In the genomic region with DNA sequence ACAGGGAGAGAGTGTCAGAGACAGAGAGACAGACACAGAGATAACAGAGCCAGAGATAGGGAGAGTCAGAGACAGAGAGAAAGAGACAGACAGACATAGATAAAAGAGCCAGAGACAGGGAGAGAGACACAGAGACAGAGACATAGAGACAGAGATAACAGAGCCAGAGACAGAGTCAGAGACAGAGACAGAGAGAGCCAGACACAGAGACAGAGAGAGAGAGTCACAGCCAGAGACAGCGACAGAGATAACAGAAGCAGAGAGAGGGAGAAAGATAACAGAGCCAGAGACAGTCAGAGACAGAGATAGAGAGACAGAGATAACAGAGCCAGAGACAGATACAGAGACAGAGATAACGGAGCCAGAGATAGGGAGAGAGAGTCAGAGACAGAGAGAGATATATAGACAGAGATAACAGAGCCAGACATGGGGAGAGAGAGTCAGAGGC, we compare ENCODE assay signal across 8 cellular contexts. TPM values are rescaled to one million over a fixed set of nuclear protein-coding genes. Genes with fewer than 3 reads are reported as not detected.
A peak's percentile ranks its signal among the peaks of the same experiment; 100 is the strongest.
DNase-seq lines count a peak whose midpoint lies in the region; ATAC-seq and TF ChIP-seq lines count a peak whose summit lies in the region.

No MANE protein-coding gene starts in this region.

- peak overlapping the region; percentile 77 for H3K4me3 Mint-ChIP-seq in activated CD4-positive, alpha-beta T cell treated with anti-CD3 and anti-CD28 coated beads for 36 hours
- H3K4me3 Mint-ChIP-seq in T-helper 17 cell: peak overlapping the region; percentile 96

- 62% methylated on average over 2 of the region's 2 CpGs for WGBS in smooth muscle cell (ENCODE audit: low lambda C conversion rate)

- H3K27ac Mint-ChIP-seq in activated CD4-positive, alpha-beta T cell treated with anti-CD3 and anti-CD28 coated beads for 36 hours: peak overlapping the region; percentile 80
- H3K27ac Mint-ChIP-seq in T-helper 17 cell: peak overlapping the region; percentile 84

- ATAC-seq in activated CD4-positive, alpha-beta T cell treated with anti-CD3 and anti-CD28 coated beads for 36 hours: no peak
- ATAC-seq in T-helper 17 cell (no peak), HG03571 (IDR thresholded peaks at IDR 0.05; ENCODE audit: unreplicated experiment) (no peak)

- H3K4me3 ChIP-seq in fibroblast of mammary gland (ENCODE audit: control insufficient read depth, low read depth, low read length): peak overlapping the region; percentile 67
- H3K4me3 ChIP-seq in smooth muscle cell: peak overlapping the region; percentile 65

- H3K4me1 ChIP-seq in smooth muscle cell (ENCODE audit: low read depth): no peaks in the 10 kb centered on the region

- peaks cover 36% of the 10 kb centered on the region for H3K27me3 Mint-ChIP-seq in activated CD4-positive, alpha-beta T cell treated with anti-CD3 and anti-CD28 coated beads for 36 hours
- peaks cover 33% of the 10 kb centered on the region for H3K27me3 Mint-ChIP-seq in T-helper 17 cell

- H3K27ac ChIP-seq in smooth muscle cell (ENCODE audit: low read depth): peak overlapping the region; percentile 55

- H3K27me3 ChIP-seq in smooth muscle cell (ENCODE audit: low read depth): peaks cover 28% of the 10 kb centered on the region

- DNase-seq in activated CD4-positive, alpha-beta T cell treated with anti-CD3 and anti-CD28 coated beads for 36 hours: no peak
- DNase-seq in activated CD4-positive, alpha-beta T cell treated with anti-CD3 and anti-CD28 coated beads for 1 hour: no peak
- no peak for DNase-seq in T-helper 17 cell
- no peak for DNase-seq in fibroblast of mammary gland (ENCODE audit: low read depth)
- DNase-seq in smooth muscle cell (lab: John Stamatoyannopoulos, UW; ENCODE audit: unreplicated experiment): no peak
- no peak for DNase-seq in activated effector memory CD4-positive, alpha-beta T cell treated with anti-CD3 and anti-CD28 coated beads, Interleukin-2, amount 50 U/mL, for 16 hours
- no peak for DNase-seq in epidermal melanocyte (ENCODE audit: insufficient read length, low spot score)

- no peaks in the 10 kb centered on the region for H3K36me3 Mint-ChIP-seq in activated CD4-positive, alpha-beta T cell treated with anti-CD3 and anti-CD28 coated beads for 36 hours (ENCODE audit: low read depth)
- peaks cover 10% of the 10 kb centered on the region for H3K36me3 Mint-ChIP-seq in T-helper 17 cell (ENCODE audit: low read depth)

- no peaks in the 10 kb centered on the region for H4K20me1 ChIP-seq in smooth muscle cell (ENCODE audit: low read depth)

- POLR2A ChIA-PET in activated CD4-positive, alpha-beta T cell treated with anti-CD3 and anti-CD28 coated beads for 36 hours (lab: Charles Lee): no interaction called here

- CTCF ChIA-PET in activated CD4-positive, alpha-beta T cell treated with anti-CD3 and anti-CD28 coated beads for 36 hours (lab: Charles Lee): no interaction called here

- TF ChIP-seq CTCF in fibroblast of mammary gland (conservative IDR thresholded peaks at IDR 0.05; ENCODE audit: control insufficient read depth, insufficient read depth, low read depth, low read length) (no peak), smooth muscle cell (IDR thresholded peaks at IDR 0.05; ENCODE audit: borderline replicate concordance, insufficient read depth, poor library complexity, severe bottlenecking) (no peak)

- peak overlapping the region; percentile 72 for H3K9ac ChIP-seq in smooth muscle cell (ENCODE audit: low read depth)

- H3K4me1 Mint-ChIP-seq in activated CD4-positive, alpha-beta T cell treated with anti-CD3 and anti-CD28 coated beads for 36 hours: peaks cover 30% of the 10 kb centered on the region
- H3K4me1 Mint-ChIP-seq in T-helper 17 cell: peaks cover 37% of the 10 kb centered on the region

- peak overlapping the region; percentile 94 for H2AFZ ChIP-seq in smooth muscle cell (ENCODE audit: low read depth)

- H3K9me3 Mint-ChIP-seq in activated CD4-positive, alpha-beta T cell treated with anti-CD3 and anti-CD28 coated beads for 36 hours (ENCODE audit: low read depth): no peaks in the 10 kb centered on the region

- no peaks in the 10 kb centered on the region for H3K79me2 ChIP-seq in smooth muscle cell (ENCODE audit: low read depth)

- intact Hi-C loops in activated CD4-positive, alpha-beta T cell treated with anti-CD3 and anti-CD28 coated beads for 36 hours (cut with DNase I, micrococcal nuclease): loop anchor here in 1 of 2 experiments (1.0 to 5.0 kb wide), 3 partner anchors 14 to 332 kb away; a partner anchor contains a TSS

- H3K4me2 ChIP-seq in smooth muscle cell: peak overlapping the region; percentile 89

- H3K36me3 ChIP-seq in smooth muscle cell (ENCODE audit: low read depth): no peaks in the 10 kb centered on the region

- H3F3A ChIP-seq in smooth muscle cell (ENCODE audit: low read depth): peaks cover 14% of the 10 kb centered on the region

- H3K9me3 ChIP-seq in T-helper 17 cell (ENCODE audit: control insufficient read depth, low read length, poor library complexity, severe bottlenecking) (no peaks in the 10 kb centered on the region), smooth muscle cell (replicated peaks; ENCODE audit: low read depth) (no peaks in the 10 kb centered on the region)

RNA-seq across cellular contexts. Expression of a gene that starts 0.9 kb away (rescaled TPM):
- total RNA-seq in activated CD4-positive, alpha-beta T cell treated with anti-CD3 and anti-CD28 coated beads for 36 hours: under 1 TPM; 0.49 to 0.57 TPM
- total RNA-seq in T-helper 17 cell: 1 to 10 TPM; 2.2 to 3.3 TPM
- total RNA-seq in smooth muscle cell: 1.3 and 3.4 TPM in 2 replicates
- polyA plus RNA-seq in smooth muscle cell: 4.6 and 7.3 TPM in 2 replicates

RNA-seq across cellular contexts. Expression of a gene that starts 27.9 kb away (rescaled TPM):
- total RNA-seq in activated CD4-positive, alpha-beta T cell treated with anti-CD3 and anti-CD28 coated beads for 36 hours: 1 to 10 TPM; 4.8 to 5.1 TPM
- total RNA-seq in T-helper 17 cell: 1 to 10 TPM; 1.5 to 1.6 TPM
- total RNA-seq in smooth muscle cell: not detected in 2 replicates
- polyA plus RNA-seq in smooth muscle cell: not detected in 2 replicates

RNA-seq across cellular contexts. Expression of a gene that starts 48.4 kb away (rescaled TPM):
- total RNA-seq in activated CD4-positive, alpha-beta T cell treated with anti-CD3 and anti-CD28 coated beads for 36 hours: 10 to 100 TPM; 49.5 to 56.3 TPM
- total RNA-seq in T-helper 17 cell: 100 to 1,000 TPM; 104 to 105 TPM
- 0.04 TPM in 1 of 2 replicates, not detected in the other for total RNA-seq in smooth muscle cell
- 0.67 and 3.3 TPM in 2 replicates for polyA plus RNA-seq in smooth muscle cell

Comparison
In these comparisons a context has a peak if more than half of its experiments do, and no peak if none do; other contexts are left out.
1. RNA of a gene that starts 48.4 kb away (total RNA-seq): 104 to 105 TPM in T-helper 17 cell and 49.5 to 56.3 TPM in activated CD4-positive, alpha-beta T cell treated with anti-CD3 and anti-CD28 coated beads for 36 hours; 0.04 TPM in smooth muscle cell; every median in the first group is over 10 times any median in the second.